18 cellular contexts compared by ENCODE assay signal in the genomic region with DNA sequence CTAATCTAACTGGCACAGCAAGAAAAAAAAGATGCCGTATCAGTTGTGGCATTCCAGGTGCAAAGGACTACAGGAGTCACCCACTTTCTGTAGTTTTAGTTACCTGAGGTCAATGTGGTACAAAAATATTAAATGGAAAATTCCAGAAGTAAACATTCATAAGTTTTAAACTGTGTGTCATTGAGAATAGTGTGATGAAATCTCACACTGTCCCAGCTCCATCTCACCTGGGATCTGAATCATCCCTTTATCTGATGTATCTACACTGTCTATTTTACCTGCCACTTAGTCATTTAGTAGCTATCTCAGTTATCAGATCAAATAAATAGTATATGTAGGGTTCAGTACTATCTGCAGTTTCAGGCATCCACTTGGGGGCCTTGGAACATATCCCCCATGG. TPM values are rescaled to one million over a fixed set of nuclear protein-coding genes. Genes with fewer than 3 reads are reported as not detected.
A peak's percentile ranks its signal among the peaks of the same experiment; 100 is the strongest.
DNase-seq lines count a peak whose midpoint lies in the region; ATAC-seq and TF ChIP-seq lines count a peak whose summit lies in the region.
"Had no signal": no experiment of that assay in that cellular context is flagged by ENCODE, and none has a peak within 500 bp of the region (broad histone marks: within the 10 kb centered on the region; RNA-seq: fewer than 3 reads in every experiment).

No MANE protein-coding gene starts in this region.

- no peak overlapping the region for H3K4me3 ChIP-seq in RWPE2 (ENCODE audit: severe bottlenecking)

- H3K27ac ChIP-seq in RWPE2 (ENCODE audit: poor library complexity, severe bottlenecking), result peak overlapping the region; percentile 59

- H3K27me3 ChIP-seq in RWPE2 (ENCODE audit: insufficient read depth, poor library complexity, severe bottlenecking), result no peaks in the 10 kb centered on the region

- no peaks in the 10 kb centered on the region for H3K27me3 Mint-ChIP-seq in stimulated activated naive CD8-positive, alpha-beta T cell treated with anti-CD3 and anti-CD28 coated beads, Interleukin-15, amount 100 ng/mL, for 72 hours
- H3K27me3 Mint-ChIP-seq in chondrocyte (ENCODE audit: low read depth), result no peaks in the 10 kb centered on the region

- no peak for TF ChIP-seq CTCF in RWPE2 (IDR thresholded peaks at IDR 0.05; ENCODE audit: poor library complexity, severe bottlenecking)
- no peak for TF ChIP-seq CTCF in chondrocyte (IDR thresholded peaks at IDR 0.05)

- no peak overlapping the region for H3K27ac Mint-ChIP-seq in stimulated activated naive CD8-positive, alpha-beta T cell treated with anti-CD3 and anti-CD28 coated beads, Interleukin-15, amount 100 ng/mL, for 72 hours
- H3K27ac Mint-ChIP-seq in stimulated activated effector memory CD8-positive, alpha-beta T cell treated with anti-CD3 and anti-CD28 coated beads, Interleukin-12 subunit alpha, Interleukin-12 subunit beta, amount 100 ng/mL, for 72 hours, result no peak overlapping the region
- no peak overlapping the region for H3K27ac Mint-ChIP-seq in chondrocyte (ENCODE audit: unreplicated experiment)
- H3K27ac Mint-ChIP-seq: CD14-positive monocyte had no signal

- peaks cover 32% of the 10 kb centered on the region for H3K36me3 Mint-ChIP-seq in stimulated activated effector memory CD8-positive, alpha-beta T cell treated with anti-CD3 and anti-CD28 coated beads, Interleukin-12 subunit alpha, Interleukin-12 subunit beta, amount 100 ng/mL, for 72 hours
- no peaks in the 10 kb centered on the region for H3K36me3 Mint-ChIP-seq in chondrocyte (ENCODE audit: low read depth)

- no peaks in the 10 kb centered on the region for H3K4me1 Mint-ChIP-seq in stimulated activated naive CD8-positive, alpha-beta T cell treated with anti-CD3 and anti-CD28 coated beads, Interleukin-15, amount 100 ng/mL, for 72 hours
- peaks cover 13% of the 10 kb centered on the region for H3K4me1 Mint-ChIP-seq in stimulated activated effector memory CD8-positive, alpha-beta T cell treated with anti-CD3 and anti-CD28 coated beads, Interleukin-12 subunit alpha, Interleukin-12 subunit beta, amount 100 ng/mL, for 72 hours
- H3K4me1 Mint-ChIP-seq in chondrocyte (ENCODE audit: low read depth), result peaks cover 15% of the 10 kb centered on the region

- peak; percentile 48 for ATAC-seq in stimulated activated naive CD8-positive, alpha-beta T cell treated with anti-CD3 and anti-CD28 coated beads, Interleukin-15, amount 100 ng/mL, for 72 hours
- no peak for ATAC-seq in stimulated activated naive CD8-positive, alpha-beta T cell treated with anti-CD3 and anti-CD28 coated beads, Interleukin-15, Interleukin-2, amounts not matched to agents 100 U/mL and 50 U/mL, for 24 hours
- ATAC-seq in RWPE2 (ENCODE audit: low read depth) (peak; percentile 97), HG02870 (IDR thresholded peaks at IDR 0.05; ENCODE audit: unreplicated experiment) (no peak)
- peak; percentile 51 for ATAC-seq in stimulated activated effector memory CD8-positive, alpha-beta T cell treated with anti-CD3 and anti-CD28 coated beads, Interleukin-12 subunit alpha, Interleukin-12 subunit beta, amount 100 ng/mL, for 72 hours
- ATAC-seq: Right ventricle myocardium inferior had no signal

- H3K36me3 ChIP-seq in RWPE2 (ENCODE audit: low read depth), result no peaks in the 10 kb centered on the region; the same call in 1 of the 2 replicates

- H3K4me3 Mint-ChIP-seq in stimulated activated naive CD8-positive, alpha-beta T cell treated with anti-CD3 and anti-CD28 coated beads, Interleukin-15, amount 100 ng/mL, for 72 hours, result no peak overlapping the region
- H3K4me3 Mint-ChIP-seq in stimulated activated effector memory CD8-positive, alpha-beta T cell treated with anti-CD3 and anti-CD28 coated beads, Interleukin-12 subunit alpha, Interleukin-12 subunit beta, amount 100 ng/mL, for 72 hours, result no peak overlapping the region
- H3K4me3 Mint-ChIP-seq in chondrocyte (ENCODE audit: unreplicated experiment), result no peak overlapping the region
- H3K4me3 Mint-ChIP-seq: CD14-positive monocyte had no signal

- DNase-seq in stimulated activated naive CD8-positive, alpha-beta T cell treated with anti-CD3 and anti-CD28 coated beads, Interleukin-15, amount 100 ng/mL, for 72 hours, result no peak
- DNase-seq in stimulated activated naive CD8-positive, alpha-beta T cell treated with anti-CD3 and anti-CD28 coated beads, Interleukin-15, Interleukin-2, amounts not matched to agents 100 U/mL and 50 U/mL, for 24 hours, result no peak
- no peak for DNase-seq in RWPE2 (ENCODE audit: low spot score)
- peak; percentile 42 for DNase-seq in kidney tubule cell (ENCODE audit: low spot score)
- DNase-seq in stimulated activated effector memory CD8-positive, alpha-beta T cell treated with anti-CD3 and anti-CD28 coated beads, Interleukin-12 subunit alpha, Interleukin-12 subunit beta, amount 100 ng/mL, for 72 hours (ENCODE audit: low spot score in 2 of 2), result no peak
- no peak for DNase-seq in EL
- no peak for DNase-seq in chondrocyte (ENCODE audit: low spot score)
- DNase-seq: ACHN, AML-193, DMS 273 treated with DMSO at 0.1 percent for 48 hours, Kasumi-1, NCI-H1930, NCI-H2171, NCI-H446, NCI-H748 treated with DMSO at 0.1 percent for 48 hours had no signal

- H3K4me1 ChIP-seq in RWPE2 (ENCODE audit: insufficient read depth, poor library complexity, severe bottlenecking), result peaks cover 31% of the 10 kb centered on the region

- H3K9me3 Mint-ChIP-seq in stimulated activated naive CD8-positive, alpha-beta T cell treated with anti-CD3 and anti-CD28 coated beads, Interleukin-15, amount 100 ng/mL, for 72 hours, result no peaks in the 10 kb centered on the region
- H3K9me3 Mint-ChIP-seq in stimulated activated effector memory CD8-positive, alpha-beta T cell treated with anti-CD3 and anti-CD28 coated beads, Interleukin-12 subunit alpha, Interleukin-12 subunit beta, amount 100 ng/mL, for 72 hours, result no peaks in the 10 kb centered on the region
- H3K9me3 Mint-ChIP-seq in chondrocyte (ENCODE audit: low read depth), result no peaks in the 10 kb centered on the region

- no peaks in the 10 kb centered on the region for H3K9me3 ChIP-seq in RWPE2 (ENCODE audit: severe bottlenecking)

RNA-seq across cellular contexts. Expression of a gene that starts 26.7 kb away (rescaled TPM):
- total RNA-seq in chondrocyte, result 53.8 to 68.4 TPM (median 55.0 TPM) in 3 replicates

Comparison
In these comparisons a context has a peak if more than half of its experiments do, and no peak if none do; other contexts are left out.
1. ATAC-seq: peak in stimulated activated naive CD8-positive, alpha-beta T cell treated with anti-CD3 and anti-CD28 coated beads, Interleukin-15, amount 100 ng/mL, for 72 hours (single experiment), RWPE2 (single experiment) and stimulated activated effector memory CD8-positive, alpha-beta T cell treated with anti-CD3 and anti-CD28 coated beads, Interleukin-12 subunit alpha, Interleukin-12 subunit beta, amount 100 ng/mL, for 72 hours (single experiment); none in stimulated activated naive CD8-positive, alpha-beta T cell treated with anti-CD3 and anti-CD28 coated beads, Interleukin-15, Interleukin-2, amounts not matched to agents 100 U/mL and 50 U/mL, for 24 hours (single experiment) and HG02870 (single experiment).